ENCODE assay signal across 1 cellular context in genomic region chr1:155140630-155140953, GRCh38.
A peak's percentile ranks its signal among the peaks of the same experiment; 100 is the strongest.
TF ChIP-seq lines count a peak whose summit lies in the region.

No MANE protein-coding gene starts in this region.

TF ChIP-seq in H1, 55 proteins besides CTCF, POLR2A, EP300 and RAD21:
- TF ChIP-seq BRCA1 (IDR thresholded peaks at IDR 0.05; ENCODE audit: low read depth, low read length) (no peak), E2F6 (IDR thresholded peaks at IDR 0.05) (0 out of 2 replicates have a peak, but pooled peaks have one; percentile 23), ASH2L (IDR thresholded peaks at IDR 0.05; ENCODE audit: low read length) (peak; percentile 15), TAF1 (IDR thresholded peaks at IDR 0.05; ENCODE audit: low read depth, low read length) (no peak), ZNF274 (IDR thresholded peaks at IDR 0.05; ENCODE audit: borderline replicate concordance, extremely low read depth, low read length) (no peak), RBBP5 (IDR thresholded peaks at IDR 0.05; ENCODE audit: borderline replicate concordance, low read depth, low read length) (0 out of 2 replicates have a peak, but pooled peaks have one; percentile 13)
